1 cellular context compared by ENCODE assay signal in the genomic region with DNA sequence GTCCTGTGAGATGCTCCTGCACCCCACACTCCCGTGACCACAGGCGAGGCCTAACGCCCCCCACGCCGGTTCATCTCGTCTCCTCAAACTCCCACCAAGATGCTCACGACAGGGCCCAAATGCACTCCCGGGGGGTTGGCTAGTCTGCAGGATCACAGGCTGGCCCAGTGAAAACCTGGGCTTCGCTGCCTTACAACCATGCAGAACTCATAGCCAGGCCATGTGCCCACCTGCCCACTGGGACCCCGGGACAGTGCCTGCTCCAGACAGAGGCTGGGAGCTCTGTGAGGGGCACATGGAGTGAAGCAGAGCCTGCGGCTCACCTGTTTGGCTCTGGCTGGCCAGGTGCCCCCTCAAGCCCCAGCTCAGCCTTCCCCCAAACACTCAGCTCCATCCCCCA.
TF ChIP-seq lines count a peak whose summit lies in the region.

No MANE protein-coding gene starts in this region.

TF ChIP-seq in HepG2, 621 proteins besides CTCF, POLR2A, EP300 and RAD21:
- TF ChIP-seq TAF1 (CRISPR knock-in tag; IDR thresholded peaks at IDR 0.05), result 0 out of 2 replicates have a peak, but pooled peaks have one; percentile 20
- TF ChIP-seq ZFY (CRISPR knock-in tag; IDR thresholded peaks at IDR 0.05), result 0 out of 2 replicates have a peak, but pooled peaks have one; percentile 1
- TF ChIP-seq SMAD3 (CRISPR knock-in tag; IDR thresholded peaks at IDR 0.05), result no peak
